31 cellular contexts compared by ENCODE assay signal in genomic region chr21:15170614-15171013, GRCh38.
"Had no signal": no experiment of that assay in that cellular context is flagged by ENCODE, and none has a peak within 500 bp of the region (broad histone marks: within the 10 kb centered on the region; RNA-seq: fewer than 3 reads in every experiment).

No MANE protein-coding gene starts in this region.

- H3K4me3 Mint-ChIP-seq: activated B cell treated with CpG ODN at 0.5 μM for 24 hours; activated CD4-positive, alpha-beta memory T cell treated with anti-CD3 and anti-CD28 coated beads, Interleukin-2, amount 10 ng/mL, durations not matched to agents 7 days and 5 days; activated CD4-positive, alpha-beta T cell treated with anti-CD3 and anti-CD28 coated beads, Interleukin-2, amount 10 ng/mL, durations not matched to agents 24 days and 14 days; activated CD8-positive, alpha-beta memory T cell treated with anti-CD3 and anti-CD28 coated beads, Interleukin-2, amount 10 ng/mL, durations not matched to agents 7 days and 5 days; activated CD8-positive, alpha-beta T cell treated with anti-CD3 and anti-CD28 coated beads, Interleukin-2, amount 10 ng/mL, durations not matched to agents 7 days and 5 days; activated naive CD8-positive, alpha-beta T cell; activated naive CD8-positive, alpha-beta T cell treated with anti-CD3 and anti-CD28 coated beads, Interleukin-2, amount 10 ng/mL, durations not matched to agents 7 days and 5 days; activated naive CD8-positive, alpha-beta T cell treated with anti-CD3 and anti-CD28 coated beads, Interleukin-2, amount 50 U/mL, for 24 hours; activated T-cell treated with anti-CD3 and anti-CD28 coated beads, Interleukin-2, amount 50 U/mL, for 24 hours; brain; central memory CD8-positive, alpha-beta T cell; T-helper 1 cell treated with Interleukin-12 subunit alpha and Interleukin-12 subunit beta and Interleukin-4 antibody, amounts not matched to agents 30 μg/mL and 1 μg/mL, for 36 hours; T-helper 2 cell treated with Interferon-gamma antibody and Interleukin-4, amounts not matched to agents 5 μg/mL and 100 μg/mL, for 36 hours had no signal

- H3K9me3 ChIP-seq: ascending aorta had no signal

- H3K27me3 Mint-ChIP-seq: activated CD4-positive, alpha-beta memory T cell treated with anti-CD3 and anti-CD28 coated beads, Interleukin-2, amount 10 ng/mL, durations not matched to agents 7 days and 5 days; activated CD4-positive, alpha-beta T cell treated with anti-CD3 and anti-CD28 coated beads, Interleukin-2, amount 10 ng/mL, durations not matched to agents 24 days and 14 days; activated CD8-positive, alpha-beta memory T cell treated with anti-CD3 and anti-CD28 coated beads, Interleukin-2, amount 10 ng/mL, durations not matched to agents 7 days and 5 days; activated naive CD8-positive, alpha-beta T cell treated with anti-CD3 and anti-CD28 coated beads, Interleukin-2, amount 50 U/mL, for 24 hours had no signal

- H3K4me1 Mint-ChIP-seq: activated B cell treated with CpG ODN at 0.5 μM for 24 hours; activated CD4-positive, alpha-beta memory T cell treated with anti-CD3 and anti-CD28 coated beads, Interleukin-2, amount 10 ng/mL, durations not matched to agents 7 days and 5 days; activated CD4-positive, alpha-beta T cell treated with anti-CD3 and anti-CD28 coated beads, Interleukin-2, amount 10 ng/mL, durations not matched to agents 24 days and 14 days; activated CD8-positive, alpha-beta memory T cell treated with anti-CD3 and anti-CD28 coated beads, Interleukin-2, amount 10 ng/mL, durations not matched to agents 7 days and 5 days; activated naive CD8-positive, alpha-beta T cell treated with anti-CD3 and anti-CD28 coated beads, Interleukin-2, amount 10 ng/mL, durations not matched to agents 7 days and 5 days; brain; central memory CD8-positive, alpha-beta T cell had no signal

- H3K27ac Mint-ChIP-seq: activated B cell treated with CpG ODN at 0.5 μM for 24 hours; activated CD4-positive, alpha-beta memory T cell treated with anti-CD3 and anti-CD28 coated beads, Interleukin-2, amount 10 ng/mL, durations not matched to agents 7 days and 5 days; activated CD4-positive, alpha-beta T cell treated with anti-CD3 and anti-CD28 coated beads, Interleukin-2, amount 10 ng/mL, durations not matched to agents 24 days and 14 days; activated CD8-positive, alpha-beta memory T cell treated with anti-CD3 and anti-CD28 coated beads, Interleukin-2, amount 10 ng/mL, durations not matched to agents 7 days and 5 days; activated CD8-positive, alpha-beta T cell treated with anti-CD3 and anti-CD28 coated beads, Interleukin-2, amount 10 ng/mL, durations not matched to agents 7 days and 5 days; activated naive CD8-positive, alpha-beta T cell; activated naive CD8-positive, alpha-beta T cell treated with anti-CD3 and anti-CD28 coated beads, Interleukin-2, amount 10 ng/mL, durations not matched to agents 7 days and 5 days; activated naive CD8-positive, alpha-beta T cell treated with anti-CD3 and anti-CD28 coated beads, Interleukin-2, amount 50 U/mL, for 24 hours; activated T-cell treated with anti-CD3 and anti-CD28 coated beads, Interleukin-2, amount 50 U/mL, for 24 hours; activated T-helper 2 cell treated with anti-CD3 and anti-CD28 coated beads, Interferon-gamma antibody, Interleukin-2, Interleukin-4, amounts not matched to agents 10 μg/mL and 5 μg/mL and 100 μg/mL, durations not matched to agents 14 hours and 24 hours and 36 hours; brain; T-helper 1 cell treated with Interleukin-12 subunit alpha and Interleukin-12 subunit beta and Interleukin-4 antibody, amounts not matched to agents 30 μg/mL and 1 μg/mL, for 36 hours; T-helper 2 cell treated with Interferon-gamma antibody and Interleukin-4, amounts not matched to agents 5 μg/mL and 100 μg/mL, for 36 hours had no signal

- DNase-seq: activated B cell treated with CpG ODN at 0.5 μM for 24 hours; activated CD4-positive, alpha-beta memory T cell treated with anti-CD3 and anti-CD28 coated beads, Interleukin-2, amount 10 ng/mL, durations not matched to agents 7 days and 5 days; activated CD4-positive, alpha-beta T cell treated with anti-CD3 and anti-CD28 coated beads for 4 hours; activated CD4-positive, alpha-beta T cell treated with anti-CD3 and anti-CD28 coated beads, Interleukin-2, amount 10 ng/mL, durations not matched to agents 24 days and 14 days; activated CD4-positive, alpha-beta T cell treated with anti-CD3 and anti-CD28 coated beads, Interleukin-2, amount 50 U/mL, for 48 hours; activated CD4-positive, CD25-positive, alpha-beta regulatory T cell treated with anti-CD3 and anti-CD28 coated beads, Interleukin-2, amount 50 U/mL, for 72 hours; activated CD8-positive, alpha-beta memory T cell treated with anti-CD3 and anti-CD28 coated beads for 24 hours; activated CD8-positive, alpha-beta memory T cell treated with anti-CD3 and anti-CD28 coated beads, Interleukin-2, amount 10 ng/mL, durations not matched to agents 7 days and 5 days; activated CD8-positive, alpha-beta memory T cell treated with anti-CD3 and anti-CD28 coated beads, Interleukin-2, amount 50 U/mL, for 48 hours; activated CD8-positive, alpha-beta T cell treated with anti-CD3 and anti-CD28 coated beads, Interleukin-2, amount 10 ng/mL, durations not matched to agents 7 days and 5 days; activated effector memory CD4-positive, alpha-beta T cell treated with Interleukin-2 at 50 U/mL for 16 hours; activated gamma-delta T cell; activated naive CD4-positive, alpha-beta T cell treated with anti-CD3 and anti-CD28 coated beads, Interleukin-2, amount 50 U/mL, for 16 hours; activated naive CD4-positive, alpha-beta T cell treated with Interleukin-2 at 50 U/mL for 16 hours; activated naive CD8-positive, alpha-beta T cell treated with anti-CD3 and anti-CD28 coated beads, Interleukin-2, amount 10 ng/mL, durations not matched to agents 7 days and 5 days; activated naive CD8-positive, alpha-beta T cell treated with anti-CD3 and anti-CD28 coated beads, Interleukin-2, amount 50 U/mL, for 24 hours; activated T-cell treated with anti-CD3 and anti-CD28 coated beads, Interleukin-2, amount 50 U/mL, for 24 hours; activated T-cell treated with anti-CD3 and anti-CD28 coated beads, Interleukin-2, amount 50 U/mL, for 48 hours; amygdala; anterior cingulate cortex; caudate nucleus; cerebellar nuclear complex; T-helper 1 cell; T-helper 9 cell had no signal

- ATAC-seq: activated CD8-positive, alpha-beta memory T cell treated with anti-CD3 and anti-CD28 coated beads, Interleukin-2, amount 10 ng/mL, durations not matched to agents 7 days and 5 days; activated CD8-positive, alpha-beta T cell treated with anti-CD3 and anti-CD28 coated beads, Interleukin-2, amount 10 ng/mL, durations not matched to agents 7 days and 5 days; activated naive CD8-positive, alpha-beta T cell treated with anti-CD3 and anti-CD28 coated beads, Interleukin-2, amount 50 U/mL, for 24 hours had no signal

- H3K9me3 Mint-ChIP-seq: activated B cell treated with CpG ODN at 0.5 μM for 24 hours; activated CD4-positive, alpha-beta memory T cell treated with anti-CD3 and anti-CD28 coated beads, Interleukin-2, amount 10 ng/mL, durations not matched to agents 7 days and 5 days; activated naive CD8-positive, alpha-beta T cell treated with anti-CD3 and anti-CD28 coated beads, Interleukin-2, amount 50 U/mL, for 24 hours; activated T-cell treated with anti-CD3 and anti-CD28 coated beads, Interleukin-2, amount 50 U/mL, for 24 hours; activated T-helper 2 cell treated with anti-CD3 and anti-CD28 coated beads, Interferon-gamma antibody, Interleukin-2, Interleukin-4, amounts not matched to agents 10 μg/mL and 5 μg/mL and 100 μg/mL, durations not matched to agents 14 hours and 24 hours and 36 hours; central memory CD8-positive, alpha-beta T cell; T-helper 1 cell treated with Interleukin-12 subunit alpha and Interleukin-12 subunit beta and Interleukin-4 antibody, amounts not matched to agents 30 μg/mL and 1 μg/mL, for 36 hours; T-helper 2 cell treated with Interferon-gamma antibody and Interleukin-4, amounts not matched to agents 5 μg/mL and 100 μg/mL, for 36 hours had no signal

- H3K36me3 Mint-ChIP-seq: activated CD8-positive, alpha-beta memory T cell treated with anti-CD3 and anti-CD28 coated beads, Interleukin-2, amount 10 ng/mL, durations not matched to agents 7 days and 5 days; activated naive CD8-positive, alpha-beta T cell; activated naive CD8-positive, alpha-beta T cell treated with anti-CD3 and anti-CD28 coated beads, Interleukin-2, amount 10 ng/mL, durations not matched to agents 7 days and 5 days; brain had no signal
